8 cellular contexts compared by ENCODE assay signal in the genomic region with DNA sequence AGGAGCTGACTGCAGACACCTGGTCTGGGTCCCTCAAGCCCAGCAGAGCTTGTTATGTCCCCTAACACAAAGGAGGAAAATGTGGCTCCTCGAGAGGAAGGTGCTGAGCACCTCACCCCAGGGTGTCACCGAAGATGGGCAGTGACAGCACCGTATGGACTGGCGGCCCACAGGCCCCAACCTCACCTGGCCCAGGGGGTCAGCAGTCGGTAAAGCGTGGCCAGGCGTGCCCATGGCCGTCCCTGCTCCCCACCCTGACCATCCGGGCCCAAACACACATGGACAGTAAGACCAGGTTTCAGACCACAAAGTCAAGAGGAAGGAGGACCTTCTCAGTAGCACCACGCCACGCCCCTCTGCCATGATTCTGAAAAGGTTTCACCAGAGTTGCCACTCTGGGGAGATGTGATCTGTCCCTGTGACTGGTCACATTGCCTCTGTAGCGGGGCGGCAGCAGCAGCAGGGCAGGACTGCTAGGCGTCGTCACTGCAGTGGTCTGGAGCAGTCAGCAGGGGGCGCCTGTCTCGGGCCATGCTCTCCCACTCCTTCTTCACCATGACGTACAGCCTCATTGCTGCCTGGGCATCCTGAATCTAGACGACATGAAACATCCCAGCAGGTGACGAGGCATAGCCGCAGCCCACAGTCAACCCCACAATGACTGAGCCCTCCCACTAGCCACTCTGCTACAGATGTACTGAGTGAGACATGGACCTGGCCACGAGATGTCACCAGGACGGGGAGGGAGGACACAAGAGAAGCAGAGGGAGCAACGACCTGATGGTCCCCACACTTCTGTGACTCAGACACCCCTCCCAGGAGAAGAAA. TPM values are rescaled to one million over a fixed set of nuclear protein-coding genes. Genes with fewer than 3 reads are reported as not detected.
DNase-seq lines count a peak whose midpoint lies in the region; ATAC-seq and TF ChIP-seq lines count a peak whose summit lies in the region.

No MANE protein-coding gene starts in this region.

- TF ChIP-seq CTCF in activated CD8-positive, alpha-beta T cell treated with anti-CD3 and anti-CD28 coated beads for 36 hours (IDR thresholded peaks at IDR 0.05), result peak; percentile 88

- peak overlapping the region; percentile 78 for H3K27ac Mint-ChIP-seq in activated CD8-positive, alpha-beta T cell treated with anti-CD3 and anti-CD28 coated beads for 36 hours

- H3K4me3 Mint-ChIP-seq in activated CD8-positive, alpha-beta T cell treated with anti-CD3 and anti-CD28 coated beads for 36 hours, result no peak overlapping the region

- peaks cover 47% of the 10 kb centered on the region for H3K36me3 Mint-ChIP-seq in activated CD8-positive, alpha-beta T cell treated with anti-CD3 and anti-CD28 coated beads for 36 hours (ENCODE audit: low read depth)

- DNase-seq in ELF-1 (ENCODE audit: low read depth, low spot score) (peak; percentile 92), NCI-H82 treated with DMSO at 0.1 percent for 48 hours (lab: John Stamatoyannopoulos, UW; ENCODE audit: unreplicated experiment) (peak; percentile 44), dermis microvascular lymphatic vessel endothelial cell (ENCODE audit: low read depth in 2 of 2) (peak; percentile 53 to 79), medulla oblongata (ENCODE audit: extremely low spot score) (peak; percentile 65), NK-92 (lab: John Stamatoyannopoulos, UW; ENCODE audit: unreplicated experiment) (no peak)
- peak; percentile 89 for DNase-seq in activated CD8-positive, alpha-beta T cell treated with anti-CD3 and anti-CD28 coated beads for 36 hours
- DNase-seq in stimulated activated CD8-positive, alpha-beta memory T cell treated with anti-CD3 and anti-CD28 coated beads, Interleukin-12 subunit alpha, Interleukin-12 subunit beta, amount 100 ng/mL, for 4 hours (ENCODE audit: low read depth), result peak; percentile 58

- H3K4me1 Mint-ChIP-seq in activated CD8-positive, alpha-beta T cell treated with anti-CD3 and anti-CD28 coated beads for 36 hours (ENCODE audit: low read depth), result peaks cover 11% of the 10 kb centered on the region

- CTCF ChIA-PET in activated CD8-positive, alpha-beta T cell treated with anti-CD3 and anti-CD28 coated beads for 36 hours (lab: Charles Lee), result interaction anchor here (0.7 to 2.6 kb wide), 5 partner anchors 10 to 89 kb away, joined by 3 to 12 read pairs (median 4); partner anchors contain the start of genes CACFD1 and REXO4

- POLR2A ChIA-PET in activated CD8-positive, alpha-beta T cell treated with anti-CD3 and anti-CD28 coated beads for 36 hours (lab: Charles Lee), result no interaction called here

- H3K9me3 Mint-ChIP-seq in activated CD8-positive, alpha-beta T cell treated with anti-CD3 and anti-CD28 coated beads for 36 hours, result no peaks in the 10 kb centered on the region

- H3K27me3 Mint-ChIP-seq in activated CD8-positive, alpha-beta T cell treated with anti-CD3 and anti-CD28 coated beads for 36 hours, result no peaks in the 10 kb centered on the region

- intact Hi-C loops in activated CD8-positive, alpha-beta T cell treated with anti-CD3 and anti-CD28 coated beads for 36 hours (cut with micrococcal nuclease), result loop anchor here (5.0 to 10.0 kb wide), 2 partner anchors 81 to 222 kb away; no protein-coding TSS in a partner anchor

- peak; percentile 70 for ATAC-seq in HG03175 (IDR thresholded peaks at IDR 0.05; ENCODE audit: unreplicated experiment)
- peak; percentile 96 for ATAC-seq in activated CD8-positive, alpha-beta T cell treated with anti-CD3 and anti-CD28 coated beads for 36 hours

RNA-seq across cellular contexts. Expression of gene REXO4, which starts 11.1 kb away (rescaled TPM):
- total RNA-seq in activated CD8-positive, alpha-beta T cell treated with anti-CD3 and anti-CD28 coated beads for 36 hours, result 10 to 100 TPM; 35.3 to 36.7 TPM
- total RNA-seq in dermis microvascular lymphatic vessel endothelial cell, result 12.1 and 13.3 TPM in 2 replicates

RNA-seq across cellular contexts. Expression of gene ADAMTS13, which starts 15.5 kb away (rescaled TPM):
- 1 to 10 TPM; 2.5 to 2.9 TPM for total RNA-seq in activated CD8-positive, alpha-beta T cell treated with anti-CD3 and anti-CD28 coated beads for 36 hours
- total RNA-seq in dermis microvascular lymphatic vessel endothelial cell, result 0.39 and 1.0 TPM in 2 replicates

RNA-seq across cellular contexts. Expression of gene STKLD1, which starts 30.5 kb away (rescaled TPM):
- under 1 TPM; 0.45 to 0.52 TPM for total RNA-seq in activated CD8-positive, alpha-beta T cell treated with anti-CD3 and anti-CD28 coated beads for 36 hours
- total RNA-seq in dermis microvascular lymphatic vessel endothelial cell, result 0.26 and 0.38 TPM in 2 replicates

RNA-seq across cellular contexts. Expression of gene SURF4, which starts 30.8 kb away (rescaled TPM):
- total RNA-seq in activated CD8-positive, alpha-beta T cell treated with anti-CD3 and anti-CD28 coated beads for 36 hours, result 100 to 1,000 TPM; 219 to 239 TPM
- total RNA-seq in dermis microvascular lymphatic vessel endothelial cell, result 270 and 365 TPM in 2 replicates

RNA-seq across cellular contexts. Expression of gene SURF2, which starts 50.3 kb away (rescaled TPM):
- total RNA-seq in activated CD8-positive, alpha-beta T cell treated with anti-CD3 and anti-CD28 coated beads for 36 hours, result 10 to 100 TPM; 14.6 to 21.5 TPM
- 9.6 and 15.3 TPM in 2 replicates for total RNA-seq in dermis microvascular lymphatic vessel endothelial cell
